Comparison of ENCODE assay signal across 19 cellular contexts in genomic region chr20:24016560-24016959, GRCh38. TPM values are rescaled to one million over a fixed set of nuclear protein-coding genes. Genes with fewer than 3 reads are reported as not detected.
DNase-seq lines count a peak whose midpoint lies in the region; ATAC-seq, FAIRE-seq and TF ChIP-seq lines count a peak whose summit lies in the region.
"Had no signal": no experiment of that assay in that cellular context is flagged by ENCODE, and none has a peak within 500 bp of the region (broad histone marks: within the 10 kb centered on the region; RNA-seq: fewer than 3 reads in every experiment).

No MANE protein-coding gene starts in this region.

- no peaks in the 10 kb centered on the region for H3K9me3 Mint-ChIP-seq in HFFc6
- H3K9me3 Mint-ChIP-seq: CD4-positive, alpha-beta T cell; H9 had no signal

- H3K4me1 Mint-ChIP-seq in HFFc6 (ENCODE audit: low read depth), result no peaks in the 10 kb centered on the region
- H3K4me1 Mint-ChIP-seq: H9 had no signal

- no peaks in the 10 kb centered on the region for H3K27me3 ChIP-seq in bronchial epithelial cell (ENCODE audit: control insufficient read depth, insufficient read depth, low read length)

- FAIRE-seq in bronchial epithelial cell (lab: Jason Lieb, UNC), result peak; percentile 64
- FAIRE-seq: GM12878, GM19239, H1 had no signal

- no peak for ATAC-seq in GM18498 (IDR thresholded peaks at IDR 0.05; ENCODE audit: unreplicated experiment)
- ATAC-seq: A549, GM12878 had no signal

- no peak for TF ChIP-seq CTCF in bronchial epithelial cell (IDR thresholded peaks at IDR 0.05; ENCODE audit: insufficient read depth, low read length, severe bottlenecking)
- TF ChIP-seq CTCF in HFFc6 (IDR thresholded peaks at IDR 0.05), result no peak

- no peak overlapping the region for H3K4me3 Mint-ChIP-seq in HFFc6
- H3K4me3 Mint-ChIP-seq: CD4-positive, alpha-beta T cell; H9 had no signal

- peak; percentile 28 for DNase-seq in DMS53 (lab: John Stamatoyannopoulos, UW)
- no peak for DNase-seq in DMS53 treated with DMSO at 0.1 percent for 48 hours (lab: John Stamatoyannopoulos, UW; ENCODE audit: unreplicated experiment)
- no peak for DNase-seq in bronchial epithelial cell (ENCODE audit: low read depth)
- peak; percentile 52 for DNase-seq in kidney tubule cell (ENCODE audit: low spot score)
- DNase-seq in renal cortical epithelial cell (ENCODE audit: low read depth), result peak; percentile 5
- no peak for DNase-seq in HFFc6
- DNase-seq: AML-193; Caco-2; CD4-positive, alpha-beta T cell; DMS153; DND-41; EL; H9 had no signal

- no peak overlapping the region for H3K4me3 ChIP-seq in bronchial epithelial cell (ENCODE audit: low read depth, low read length)
- H3K4me3 ChIP-seq: A549, GM12878 had no signal

- H3K36me3 ChIP-seq in bronchial epithelial cell (ENCODE audit: control insufficient read depth, insufficient read depth, low read length), result no peaks in the 10 kb centered on the region

- H3K27me3 Mint-ChIP-seq in HFFc6 (ENCODE audit: insufficient read depth), result peaks cover 8% of the 10 kb centered on the region

- no peak overlapping the region for H3K27ac Mint-ChIP-seq in HFFc6
- H3K27ac Mint-ChIP-seq: CD4-positive, alpha-beta T cell had no signal

- no peaks in the 10 kb centered on the region for H3K36me3 Mint-ChIP-seq in HFFc6 (ENCODE audit: low read depth)

RNA-seq across cellular contexts. Expression of gene GGTLC1, which starts 28.0 kb away (rescaled TPM):
- total RNA-seq in bronchial epithelial cell, result not detected in 2 replicates
- not detected in 2 replicates for total RNA-seq in renal cortical epithelial cell
- total RNA-seq in HFFc6 (2021; fragmentation: NEBNext Ultra II Directional; extraction: Animal tissue kit (Norgen Biotek cat#: 25700)), result not detected
- total RNA-seq: CD4-positive, alpha-beta T cell; G401; GM12878; H1; H9 had no signal

Comparison
In these comparisons a context has a peak if more than half of its experiments do, and no peak if none do; other contexts are left out.
1. DNase-seq: peak in DMS53 (single experiment), kidney tubule cell (single experiment) and renal cortical epithelial cell (single experiment); none in DMS53 treated with DMSO at 0.1 percent for 48 hours (single experiment), bronchial epithelial cell (single experiment) and HFFc6 (single experiment).